1 cellular context compared by ENCODE assay signal in genomic region chr9:27436234-27436633, GRCh38.
TF ChIP-seq lines count a peak whose summit lies in the region.

No MANE protein-coding gene starts in this region.

TF ChIP-seq in HepG2, 621 proteins besides CTCF, POLR2A, EP300 and RAD21 (continued from another document and continues in another):
- TF ChIP-seq ATF2 (CRISPR knock-in tag; IDR thresholded peaks at IDR 0.05) (peak; percentile 93), HOXA3 (CRISPR knock-in tag; IDR thresholded peaks at IDR 0.05) (peak; percentile 69; the same call in 1 of the 2 replicates), MAX (IDR thresholded peaks at IDR 0.05) (peak; percentile 73), KLF9 (CRISPR knock-in tag; IDR thresholded peaks at IDR 0.05; ENCODE audit: low read depth) (no peak), NFIB (CRISPR knock-in tag; IDR thresholded peaks at IDR 0.05; ENCODE audit: borderline replicate concordance) (no peak), ZNF10 (CRISPR knock-in tag; IDR thresholded peaks at IDR 0.05; ENCODE audit: borderline replicate concordance, low read depth) (no peak), ZSCAN29 (CRISPR knock-in tag; conservative IDR thresholded peaks at IDR 0.05) (no peak), IRF9 (CRISPR knock-in tag; IDR thresholded peaks at IDR 0.05; ENCODE audit: borderline replicate concordance) (no peak), PLSCR1 (CRISPR knock-in tag; IDR thresholded peaks at IDR 0.05; ENCODE audit: borderline replicate concordance) (no peak), ZNF768 (CRISPR knock-in tag; IDR thresholded peaks at IDR 0.05) (no peak), ETV5 (CRISPR knock-in tag; IDR thresholded peaks at IDR 0.05; ENCODE audit: borderline replicate concordance) (peak; percentile 58; the same call in 1 of the 2 replicates), GFI1 (CRISPR knock-in tag; IDR thresholded peaks at IDR 0.05; ENCODE audit: borderline replicate concordance) (peak; percentile 89; the same call in 1 of the 2 replicates), STAT6 (CRISPR knock-in tag; IDR thresholded peaks at IDR 0.05; ENCODE audit: borderline replicate concordance) (no peak), ZGPAT (CRISPR knock-in tag; IDR thresholded peaks at IDR 0.05) (peak; percentile 90), ZFAT (CRISPR knock-in tag; conservative IDR thresholded peaks at IDR 0.05) (no peak), MTERF4 (CRISPR knock-in tag; IDR thresholded peaks at IDR 0.05) (no peak), BCL3 (CRISPR knock-in tag; IDR thresholded peaks at IDR 0.05) (no peak), ZNF124 (CRISPR knock-in tag; IDR thresholded peaks at IDR 0.05) (0 out of 2 replicates have a peak, but pooled peaks have one; percentile 40), GPBP1L1 (CRISPR knock-in tag; IDR thresholded peaks at IDR 0.05) (no peak), ZNF484 (CRISPR knock-in tag; IDR thresholded peaks at IDR 0.05; ENCODE audit: borderline replicate concordance, low read depth) (no peak), SNRNP70 (IDR thresholded peaks at IDR 0.05; ENCODE audit: low read depth, low read length) (no peak), NR2C2 (CRISPR knock-in tag; IDR thresholded peaks at IDR 0.05; ENCODE audit: borderline replicate concordance) (peak; percentile 78; the same call in 1 of the 2 replicates), NFIC (IDR thresholded peaks at IDR 0.05; ENCODE audit: low read length) (peak; percentile 85), HIC2 (CRISPR knock-in tag; IDR thresholded peaks at IDR 0.05; ENCODE audit: low read depth) (no peak), KDM2A (CRISPR knock-in tag; IDR thresholded peaks at IDR 0.05; ENCODE audit: borderline replicate concordance, low read depth) (no peak), IKZF1 (IDR thresholded peaks at IDR 0.05) (no peak), XRCC5 (optimal IDR thresholded peaks at IDR 0.05; ENCODE audit: low read length) (no peak), RORA (CRISPR knock-in tag; IDR thresholded peaks at IDR 0.05) (no peak), CSRNP1 (CRISPR knock-in tag; IDR thresholded peaks at IDR 0.05) (peak; percentile 62; the same call in 1 of the 2 replicates), ZFP36 (IDR thresholded peaks at IDR 0.05; ENCODE audit: borderline replicate concordance, low read depth, low read length, partially characterized antibody) (no peak), ZNF556 (CRISPR knock-in tag; IDR thresholded peaks at IDR 0.05; ENCODE audit: borderline replicate concordance) (peak; percentile 50; the same call in 1 of the 2 replicates), TMF1 (CRISPR knock-in tag; IDR thresholded peaks at IDR 0.05; ENCODE audit: low read depth) (peak; percentile 56; the same call in 1 of the 2 replicates), ZNF549 (CRISPR knock-in tag; IDR thresholded peaks at IDR 0.05) (no peak), RFX5 (IDR thresholded peaks at IDR 0.05; ENCODE audit: low read depth, low read length) (no peak), SIN3B (IDR thresholded peaks at IDR 0.05; ENCODE audit: low read length) (no peak), HCFC1 (IDR thresholded peaks at IDR 0.05; ENCODE audit: low read depth, low read length) (no peak), TBL1XR1 (IDR thresholded peaks at IDR 0.05; ENCODE audit: borderline replicate concordance, low read length, partially characterized antibody) (peak; percentile 94), U2AF1 (optimal IDR thresholded peaks at IDR 0.05; ENCODE audit: low read depth, low read length) (no peak), ATF7-NPFF (CRISPR knock-in tag; IDR thresholded peaks at IDR 0.05; ENCODE audit: low read depth) (0 out of 2 replicates have a peak, but pooled peaks have one; percentile 28), ONECUT2 (CRISPR knock-in tag; IDR thresholded peaks at IDR 0.05) (no peak), ZBED4 (CRISPR knock-in tag; IDR thresholded peaks at IDR 0.05; ENCODE audit: borderline replicate concordance) (no peak), TEAD3 (CRISPR knock-in tag; optimal IDR thresholded peaks at IDR 0.05; ENCODE audit: borderline replicate concordance) (peak; percentile 88), TCF7L2 (IDR thresholded peaks at IDR 0.05; ENCODE audit: low read depth, low read length) (no peak), TAF15 (IDR thresholded peaks at IDR 0.05; ENCODE audit: low read depth, low read length, poor library complexity, severe bottlenecking) (no peak)
